ENCODE assay signal across 34 cellular contexts in genomic region chr12:3197131-3197818, GRCh38.
"Had no signal": no experiment of that assay in that cellular context is flagged by ENCODE, and none has a peak within 500 bp of the region (broad histone marks: within the 10 kb centered on the region; RNA-seq: fewer than 3 reads in every experiment).

No MANE protein-coding gene starts in this region.

- H3K9me3 ChIP-seq: esophagus squamous epithelium, left ventricle myocardium inferior, mucosa of descending colon, neutrophil, ovary, sigmoid colon, thoracic aorta, vagina had no signal

- H3K4me3 Mint-ChIP-seq: activated CD4-positive, alpha-beta memory T cell treated with anti-CD3 and anti-CD28 coated beads, Interleukin-2, amount 10 ng/mL, durations not matched to agents 7 days and 5 days; activated naive CD4-positive, alpha-beta T cell treated with anti-CD3 and anti-CD28 coated beads, Interleukin-2, amount 10 ng/mL, durations not matched to agents 7 days and 5 days; activated T-cell treated with anti-CD3 and anti-CD28 coated beads, Interleukin-2, amount 50 U/mL, for 24 hours; dendritic cell treated with granulocyte-macrophage colony-stimulating factor and Interleukin-4, amounts not matched to agents 40 ng/mL and 50 ng/mL, for 4 days; natural killer cell treated with Interleukin-12 subunit alpha and Interleukin-12 subunit beta and Interleukin-15 and Interleukin-18, amount 100 ng/mL, for 72 hours; stimulated activated effector memory CD8-positive, alpha-beta T cell treated with anti-CD3 and anti-CD28 coated beads, Interleukin-12 subunit alpha, Interleukin-12 subunit beta, amount 100 ng/mL, for 72 hours; stimulated activated naive CD8-positive, alpha-beta T cell treated with anti-CD3 and anti-CD28 coated beads, Interleukin-15, Interleukin-2, amounts not matched to agents 100 ng/mL and 50 ng/mL, for 24 hours; type B pancreatic cell had no signal

- H3K9me3 Mint-ChIP-seq: activated CD4-positive, alpha-beta memory T cell treated with anti-CD3 and anti-CD28 coated beads, Interleukin-2, amount 10 ng/mL, durations not matched to agents 7 days and 5 days; activated naive CD4-positive, alpha-beta T cell treated with anti-CD3 and anti-CD28 coated beads, Interleukin-2, amount 10 ng/mL, durations not matched to agents 7 days and 5 days; activated T-cell treated with anti-CD3 and anti-CD28 coated beads, Interleukin-2, amount 50 U/mL, for 24 hours; dendritic cell treated with granulocyte-macrophage colony-stimulating factor and Interleukin-4, amounts not matched to agents 40 ng/mL and 50 ng/mL, for 4 days; natural killer cell treated with Interleukin-12 subunit alpha and Interleukin-12 subunit beta and Interleukin-15 and Interleukin-18, amount 100 ng/mL, for 72 hours; stimulated activated effector memory CD8-positive, alpha-beta T cell treated with anti-CD3 and anti-CD28 coated beads, Interleukin-12 subunit alpha, Interleukin-12 subunit beta, amount 100 ng/mL, for 72 hours; stimulated activated naive CD8-positive, alpha-beta T cell treated with anti-CD3 and anti-CD28 coated beads, Interleukin-15, Interleukin-2, amounts not matched to agents 100 ng/mL and 50 ng/mL, for 24 hours; type B pancreatic cell had no signal

- DNase-seq: activated CD4-positive, alpha-beta memory T cell treated with anti-CD3 and anti-CD28 coated beads, Interleukin-2, amount 10 ng/mL, durations not matched to agents 7 days and 5 days; activated CD4-positive, alpha-beta T cell treated with anti-CD3 and anti-CD28 coated beads for 48 hours; activated CD8-positive, alpha-beta memory T cell treated with anti-CD3 and anti-CD28 coated beads, Interleukin-2, amount 50 U/mL, for 48 hours; activated gamma-delta T cell; activated naive CD4-positive, alpha-beta T cell treated with anti-CD3 and anti-CD28 coated beads, Interleukin-2, amount 10 ng/mL, durations not matched to agents 7 days and 5 days; activated T-cell treated with anti-CD3 and anti-CD28 coated beads, Interleukin-2, amount 50 U/mL, for 24 hours; amniotic stem cell; caudate nucleus; esophagus squamous epithelium; foreskin melanocyte; left ventricle myocardium inferior; mesendoderm; ovary; retina; sigmoid colon; small intestine; stimulated activated CD4-positive, alpha-beta T cell treated with anti-CD3 and anti-CD28 coated beads, Interleukin-4, amount 100 ng/mL, for 24 hours; T-helper 9 cell had no signal

- H3K36me3 Mint-ChIP-seq: activated naive CD4-positive, alpha-beta T cell treated with anti-CD3 and anti-CD28 coated beads, Interleukin-2, amount 10 ng/mL, durations not matched to agents 7 days and 5 days; natural killer cell treated with Interleukin-12 subunit alpha and Interleukin-12 subunit beta and Interleukin-15 and Interleukin-18, amount 100 ng/mL, for 72 hours; stimulated activated effector memory CD8-positive, alpha-beta T cell treated with anti-CD3 and anti-CD28 coated beads, Interleukin-12 subunit alpha, Interleukin-12 subunit beta, amount 100 ng/mL, for 72 hours; type B pancreatic cell had no signal

- FAIRE-seq: astrocyte, small intestine, TTC549 had no signal

- H3K27me3 ChIP-seq: ovary, vagina had no signal

- H3K36me3 ChIP-seq: esophagus squamous epithelium, left ventricle myocardium inferior, neutrophil, ovary, sigmoid colon, thoracic aorta, vagina had no signal

- H3K4me3 ChIP-seq: esophagus squamous epithelium, left ventricle myocardium inferior, lung, mucosa of descending colon, ovary, sigmoid colon, thoracic aorta, vagina had no signal

- H3K27ac ChIP-seq: epithelial cell of prostate, esophagus squamous epithelium, left ventricle myocardium inferior, neutrophil, ovary, sigmoid colon, thoracic aorta, vagina, VCaP had no signal

- ATAC-seq: activated CD4-positive, CD25-positive, alpha-beta regulatory T cell treated with anti-CD3 and anti-CD28 coated beads, Interleukin-2, amount 50 U/mL, for 24 hours; mucosa of descending colon; natural killer cell treated with Interleukin-12 subunit alpha and Interleukin-12 subunit beta and Interleukin-15 and Interleukin-18, amount 100 ng/mL, for 72 hours; stimulated activated effector memory CD8-positive, alpha-beta T cell treated with anti-CD3 and anti-CD28 coated beads, Interleukin-12 subunit alpha, Interleukin-12 subunit beta, amount 100 ng/mL, for 72 hours had no signal

- H3K4me1 Mint-ChIP-seq: activated CD4-positive, alpha-beta memory T cell treated with anti-CD3 and anti-CD28 coated beads, Interleukin-2, amount 10 ng/mL, durations not matched to agents 7 days and 5 days had no signal

- H3K27ac Mint-ChIP-seq: activated CD4-positive, alpha-beta memory T cell treated with anti-CD3 and anti-CD28 coated beads, Interleukin-2, amount 10 ng/mL, durations not matched to agents 7 days and 5 days; activated naive CD4-positive, alpha-beta T cell treated with anti-CD3 and anti-CD28 coated beads, Interleukin-2, amount 10 ng/mL, durations not matched to agents 7 days and 5 days; activated T-cell treated with anti-CD3 and anti-CD28 coated beads, Interleukin-2, amount 50 U/mL, for 24 hours; dendritic cell treated with granulocyte-macrophage colony-stimulating factor and Interleukin-4, amounts not matched to agents 40 ng/mL and 50 ng/mL, for 4 days; natural killer cell treated with Interleukin-12 subunit alpha and Interleukin-12 subunit beta and Interleukin-15 and Interleukin-18, amount 100 ng/mL, for 72 hours; progenitor cell of endocrine pancreas; stimulated activated effector memory CD8-positive, alpha-beta T cell treated with anti-CD3 and anti-CD28 coated beads, Interleukin-12 subunit alpha, Interleukin-12 subunit beta, amount 100 ng/mL, for 72 hours; stimulated activated naive CD8-positive, alpha-beta T cell treated with anti-CD3 and anti-CD28 coated beads, Interleukin-15, Interleukin-2, amounts not matched to agents 100 ng/mL and 50 ng/mL, for 24 hours had no signal
